In the genomic region with DNA sequence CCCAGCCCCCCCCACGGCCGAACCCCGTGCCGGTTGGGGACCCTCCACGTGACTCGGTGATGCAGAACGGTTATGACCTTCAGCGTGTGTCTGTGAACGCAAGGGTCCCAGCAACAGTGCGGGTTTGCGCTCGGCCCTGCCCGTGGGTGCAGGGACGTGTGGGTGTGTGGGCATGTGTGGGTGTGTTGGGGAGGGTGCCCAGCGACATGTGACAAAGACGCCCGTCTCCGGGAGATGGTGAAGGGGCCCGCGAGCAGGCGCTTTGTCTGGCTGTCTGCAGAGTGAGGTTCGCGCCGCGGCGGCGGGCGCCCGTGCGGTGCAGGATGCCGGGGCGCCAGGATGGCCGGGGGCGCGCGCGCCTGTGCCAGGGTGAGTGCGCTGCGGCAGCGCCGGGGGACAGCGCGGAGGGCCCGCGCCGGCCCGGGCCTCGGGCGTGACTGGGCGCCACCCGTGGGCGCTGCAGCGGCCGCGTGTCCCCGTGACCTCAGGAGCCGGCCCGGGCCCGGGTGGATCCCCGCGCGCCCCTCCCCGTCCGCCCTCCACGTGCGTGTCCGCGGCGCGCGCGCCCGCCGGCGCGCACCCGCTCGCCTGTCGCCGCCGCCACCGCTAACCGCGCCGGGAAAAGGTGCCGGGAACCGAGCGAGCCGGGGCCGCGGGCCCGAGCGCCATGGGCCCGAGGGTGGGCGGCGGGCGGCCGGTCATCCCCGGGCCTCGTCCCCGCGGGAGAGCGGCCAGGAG, we compare ENCODE assay signal across 8 cellular contexts. TPM values are rescaled to one million over a fixed set of nuclear protein-coding genes. Genes with fewer than 3 reads are reported as not detected.
A peak's percentile ranks its signal among the peaks of the same experiment; 100 is the strongest.
DNase-seq lines count a peak whose midpoint lies in the region; ATAC-seq and TF ChIP-seq lines count a peak whose summit lies in the region.

Gene LRFN4 (plus strand): TSS at position 569 of the 738 bp plus-strand sequence. CDS start 681 bp downstream, outside the sequence.

- intact Hi-C loops in activated CD4-positive, alpha-beta memory T cell treated with anti-CD3 and anti-CD28 coated beads for 36 hours (cut with micrococcal nuclease) = loop anchor here (1.0 kb wide), 1 partner anchor 13 kb away; the partner anchor contains the start of gene RCE1
- intact Hi-C loops in upper lobe of right lung (cut with DNase I) = no loop called here

- TF ChIP-seq CTCF in Loucy (conservative IDR thresholded peaks at IDR 0.05; ENCODE audit: low read length) (no peak), upper lobe of right lung (IDR thresholded peaks at IDR 0.05) (no peak)

- ATAC-seq in GM21825 (IDR thresholded peaks at IDR 0.05; ENCODE audit: unreplicated experiment) (peak; percentile 19), esophagus mucosa (peak; percentile 41), upper lobe of right lung (peak; percentile 60)

- CTCF ChIA-PET in activated CD4-positive, alpha-beta memory T cell treated with anti-CD3 and anti-CD28 coated beads for 36 hours (lab: Charles Lee) = interaction anchor here (0.7 to 1.6 kb wide), 6 partner anchors 10 to 179 kb away, joined by 3 to 7 read pairs (median 4); partner anchors contain the start of gene RBM4B

- H2AFZ ChIP-seq in Loucy (ENCODE audit: low read length) = peak within 1 kb of the TSS; percentile 93

- H3K4me3 ChIP-seq in Loucy (ENCODE audit: low read length, poor library complexity, severe bottlenecking) = peak within 1 kb of the TSS; percentile 88
- H3K4me3 ChIP-seq in muscle layer of colon (ENCODE audit: low read depth in 1 of 2, low read length in 2 of 2) = peak within 1 kb of the TSS; percentile 50 to 82
- H3K4me3 ChIP-seq in upper lobe of right lung = peak within 1 kb of the TSS; percentile 71

- H3K4me2 ChIP-seq in Loucy (ENCODE audit: low read depth, low read length, poor library complexity, severe bottlenecking) = peak within 1 kb of the TSS; percentile 88

- no peaks in the 10 kb centered on the region for H3K36me3 ChIP-seq in Loucy (ENCODE audit: insufficient read depth, low read length)
- no peaks in the 10 kb centered on the region for H3K36me3 ChIP-seq in muscle layer of colon (ENCODE audit: insufficient read depth, low read length)
- H3K36me3 ChIP-seq in upper lobe of right lung = no peaks in the 10 kb centered on the region

- H3K9me3 Mint-ChIP-seq in activated CD4-positive, alpha-beta memory T cell treated with anti-CD3 and anti-CD28 coated beads for 36 hours = no peaks in the 10 kb centered on the region

- H3K4me1 ChIP-seq in Loucy (ENCODE audit: insufficient read depth, low read length, poor library complexity, severe bottlenecking) (peaks cover 21% of the 10 kb centered on the region), muscle layer of colon (ENCODE audit: insufficient read depth, low read length) (peaks cover 7% of the 10 kb centered on the region), upper lobe of right lung (peaks cover 6% of the 10 kb centered on the region)

- H4K20me1 ChIP-seq in Loucy (ENCODE audit: insufficient read depth, low read length, poor library complexity, severe bottlenecking) = peaks cover 9% of the 10 kb centered on the region

- peaks cover 34% of the 10 kb centered on the region for H3K79me2 ChIP-seq in Loucy (ENCODE audit: insufficient read depth, low read length)

- H3K27me3 Mint-ChIP-seq in activated CD4-positive, alpha-beta memory T cell treated with anti-CD3 and anti-CD28 coated beads for 36 hours = no peaks in the 10 kb centered on the region

- H3K9me2 ChIP-seq in Loucy (replicated peaks; ENCODE audit: low read depth, low read length) = no peaks in the 10 kb centered on the region

- DNase-seq in NCI-H2081 (lab: John Stamatoyannopoulos, UW) (peak; percentile 66 to 77), NCI-H2081 treated with DMSO at 0.1 percent for 48 hours (lab: John Stamatoyannopoulos, UW) (no peak), upper lobe of right lung (peak; percentile 84)
- no peak for DNase-seq in activated CD4-positive, alpha-beta memory T cell treated with anti-CD3 and anti-CD28 coated beads for 36 hours

- H3K27me3 ChIP-seq in Loucy (ENCODE audit: insufficient read depth, low read length, poor library complexity, severe bottlenecking) (no peaks in the 10 kb centered on the region), muscle layer of colon (ENCODE audit: control insufficient read depth in 1 of 2, insufficient read depth in 2 of 2, low read length in 2 of 2) (no peaks in the 10 kb centered on the region), upper lobe of right lung (no peaks in the 10 kb centered on the region)

- H3K36me3 Mint-ChIP-seq in activated CD4-positive, alpha-beta memory T cell treated with anti-CD3 and anti-CD28 coated beads for 36 hours = no peaks in the 10 kb centered on the region

- peak within 1 kb of the TSS; percentile 98 for H3K9ac ChIP-seq in Loucy (ENCODE audit: low read depth, low read length, poor library complexity, severe bottlenecking)
- H3K9ac ChIP-seq in muscle layer of colon (ENCODE audit: low read length) = peak within 1 kb of the TSS; percentile 87

- H3K9me3 ChIP-seq in Loucy (ENCODE audit: insufficient read depth, low read depth, low read length) (no peaks in the 10 kb centered on the region), muscle layer of colon (ENCODE audit: low read length) (no peaks in the 10 kb centered on the region), upper lobe of right lung (no peaks in the 10 kb centered on the region)

- H3K27ac ChIP-seq in muscle layer of colon (ENCODE audit: low read depth, low read length) = peak within 1 kb of the TSS; percentile 89
- H3K27ac ChIP-seq in upper lobe of right lung = peak within 1 kb of the TSS; percentile 91

- peak within 1 kb of the TSS; percentile 88 for H3K4me3 Mint-ChIP-seq in activated CD4-positive, alpha-beta memory T cell treated with anti-CD3 and anti-CD28 coated beads for 36 hours

- peaks cover 9% of the 10 kb centered on the region for H3K4me1 Mint-ChIP-seq in activated CD4-positive, alpha-beta memory T cell treated with anti-CD3 and anti-CD28 coated beads for 36 hours (ENCODE audit: low read depth)

- H3F3A ChIP-seq in Loucy (ENCODE audit: low read depth) = no peaks in the 10 kb centered on the region

- POLR2A ChIA-PET in activated CD4-positive, alpha-beta memory T cell treated with anti-CD3 and anti-CD28 coated beads for 36 hours (lab: Charles Lee) = interaction anchor here (0.6 to 3.5 kb wide), 6 partner anchors 11 to 456 kb away, joined by 3 to 59 read pairs (median 3); partner anchors contain the start of genes RCE1 and ZDHHC24

- peak within 1 kb of the TSS; percentile 82 for H3K27ac Mint-ChIP-seq in activated CD4-positive, alpha-beta memory T cell treated with anti-CD3 and anti-CD28 coated beads for 36 hours

RNA-seq across cellular contexts. Expression of gene LRFN4, which starts in this region (rescaled TPM):
- total RNA-seq in activated CD4-positive, alpha-beta memory T cell treated with anti-CD3 and anti-CD28 coated beads for 36 hours = 10 to 100 TPM; 24.6 to 29.8 TPM
- total RNA-seq in esophagus mucosa (8.6 TPM), upper lobe of right lung (14.0 TPM)

Comparison
In these comparisons a context has a peak if more than half of its experiments do, and no peak if none do; other contexts are left out.
1. DNase-seq: peak in NCI-H2081 (2 of 2) and upper lobe of right lung (single experiment); none in NCI-H2081 treated with DMSO at 0.1 percent for 48 hours (single experiment) and activated CD4-positive, alpha-beta memory T cell treated with anti-CD3 and anti-CD28 coated beads for 36 hours (single experiment).
2. Peak in every context shown above with its lines, with median percentiles within 50 percentile points of each other: ATAC-seq and H3K4me3 ChIP-seq.